In the genomic region with DNA sequence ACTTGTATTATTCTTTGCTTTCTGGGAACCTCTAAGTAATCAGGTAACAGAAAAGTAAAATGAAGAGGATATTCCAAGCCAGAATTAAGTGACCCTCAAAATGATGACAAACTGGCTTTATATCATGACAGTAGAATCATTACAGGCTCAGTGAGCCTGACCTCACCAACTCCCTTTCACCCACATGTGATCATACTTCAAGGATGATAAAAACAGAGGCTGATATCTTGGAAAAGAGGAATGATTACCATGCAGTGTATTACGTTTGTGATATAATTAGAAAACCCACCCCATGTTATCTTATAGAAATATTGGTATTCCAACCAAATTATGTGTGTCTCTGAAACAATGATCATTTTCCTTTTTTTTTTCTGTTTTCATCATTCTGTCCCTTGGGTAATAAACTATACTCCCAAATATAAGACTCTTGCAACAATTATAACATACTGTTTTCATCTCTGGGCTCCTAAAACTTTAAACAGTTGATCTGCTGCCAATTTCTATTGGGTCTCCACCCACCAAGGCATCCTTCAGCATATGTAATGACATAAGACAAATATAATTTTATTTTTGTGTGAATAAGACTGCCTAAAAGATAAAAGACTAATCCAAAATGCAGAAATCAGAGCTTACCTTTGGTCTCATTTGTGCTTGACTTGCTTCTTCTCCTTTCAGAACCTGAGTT, we compare ENCODE assay signal across 20 cellular contexts.
DNase-seq lines count a peak whose midpoint lies in the region; FAIRE-seq and TF ChIP-seq lines count a peak whose summit lies in the region.
"Had no signal": no experiment of that assay in that cellular context is flagged by ENCODE, and none has a peak within 500 bp of the region (broad histone marks: within the 10 kb centered on the region; RNA-seq: fewer than 3 reads in every experiment).

No MANE protein-coding gene starts in this region.

- no peak for TF ChIP-seq CTCF in left ventricle myocardium inferior (IDR thresholded peaks at IDR 0.05; ENCODE audit: borderline replicate concordance)
- TF ChIP-seq CTCF in neural crest cell (conservative IDR thresholded peaks at IDR 0.05): no peak
- no peak for TF ChIP-seq CTCF in vagina (IDR thresholded peaks at IDR 0.05)

- no peak for FAIRE-seq in urothelium cell line (lab: Jason Lieb, UNC)
- FAIRE-seq: colon had no signal

- no peaks in the 10 kb centered on the region for H3K9me3 Mint-ChIP-seq in neural crest cell
- H3K9me3 Mint-ChIP-seq: activated T-helper 1 cell treated with anti-CD3 and anti-CD28 coated beads, Interleukin-12 subunit alpha, Interleukin-12 subunit beta, Interleukin-2, Interleukin-4 antibody, amounts not matched to agents 30 ng/mL and 10 ng/mL and 1 ng/mL, durations not matched to agents 14 hours and 24 hours and 36 hours; CD4-positive, CD25-positive, alpha-beta regulatory T cell; type B pancreatic cell had no signal

- H3K36me3 ChIP-seq in left ventricle myocardium inferior (peaks cover 68% of the 10 kb centered on the region), vagina (peaks cover 0 to 64% of the 10 kb centered on the region in 2 donors)

- H3K36me3 Mint-ChIP-seq in neural crest cell (ENCODE audit: low read depth): peaks cover 8% of the 10 kb centered on the region
- H3K36me3 Mint-ChIP-seq: CD4-positive, CD25-positive, alpha-beta regulatory T cell had no signal

- intact Hi-C loops in left ventricle myocardium inferior (cut with micrococcal nuclease): no loop called here
- intact Hi-C loops in cardiac septum (cut with DNase I): no loop called here
- intact Hi-C loops in vagina (cut with DNase I): no loop called here
- intact Hi-C loops in posterior vena cava (cut with DNase I): no loop called here

- H3K27me3 Mint-ChIP-seq in neural crest cell (ENCODE audit: low read depth): no peaks in the 10 kb centered on the region
- H3K27me3 Mint-ChIP-seq: CD4-positive, CD25-positive, alpha-beta regulatory T cell; type B pancreatic cell had no signal

- peaks cover 74% of the 10 kb centered on the region for H3K4me1 ChIP-seq in left ventricle myocardium inferior
- H3K4me1 ChIP-seq in vagina: peaks cover 64% of the 10 kb centered on the region

- H3K27ac ChIP-seq in left ventricle myocardium inferior (replicated peaks) (peak overlapping the region; percentile 59), vagina (peak overlapping the region; percentile 81)
- H3K27ac ChIP-seq: VCaP had no signal

- peaks cover 16% of the 10 kb centered on the region for H3K4me1 Mint-ChIP-seq in neural crest cell
- H3K4me1 Mint-ChIP-seq: CD4-positive, CD25-positive, alpha-beta regulatory T cell had no signal

- TF ChIP-seq POLR2A in erythroblast (IDR thresholded peaks at IDR 0.05; ENCODE audit: low read length): no peak
- TF ChIP-seq POLR2A in vagina (IDR thresholded peaks at IDR 0.05): no peak

- H3K27me3 ChIP-seq in left ventricle myocardium inferior (ENCODE audit: low read depth) (no peaks in the 10 kb centered on the region), vagina (no peaks in the 10 kb centered on the region)

- H3K4me3 ChIP-seq in left ventricle myocardium inferior (no peak overlapping the region), vagina (no peak overlapping the region)
- H3K4me3 ChIP-seq: skin epidermis had no signal

- no peak overlapping the region for H3K27ac Mint-ChIP-seq in neural crest cell (ENCODE audit: unreplicated experiment)
- H3K27ac Mint-ChIP-seq: activated T-helper 1 cell treated with anti-CD3 and anti-CD28 coated beads, Interleukin-12 subunit alpha, Interleukin-12 subunit beta, Interleukin-2, Interleukin-4 antibody, amounts not matched to agents 30 ng/mL and 10 ng/mL and 1 ng/mL, durations not matched to agents 14 hours and 24 hours and 36 hours; CD4-positive, CD25-positive, alpha-beta regulatory T cell; type B pancreatic cell had no signal

- peak overlapping the region; percentile 31 for H3K4me3 Mint-ChIP-seq in neural crest cell
- H3K4me3 Mint-ChIP-seq: activated T-helper 1 cell treated with anti-CD3 and anti-CD28 coated beads, Interleukin-12 subunit alpha, Interleukin-12 subunit beta, Interleukin-2, Interleukin-4 antibody, amounts not matched to agents 30 ng/mL and 10 ng/mL and 1 ng/mL, durations not matched to agents 14 hours and 24 hours and 36 hours; CD4-positive, CD25-positive, alpha-beta regulatory T cell; type B pancreatic cell had no signal

- DNase-seq in left ventricle myocardium inferior: no peak
- no peak for DNase-seq in cardiac septum (ENCODE audit: low spot score)
- peak; percentile 25 to 44 for DNase-seq in erythroblast (lab: John Stamatoyannopoulos, UW)
- DNase-seq in neural crest cell (ENCODE audit: low read depth, low spot score): no peak
- DNase-seq in vagina (ENCODE audit: extremely low spot score in 2 of 2): no peak
- no peak for DNase-seq in EL
- no peak for DNase-seq in urothelium cell line (ENCODE audit: low spot score)
- no peak for DNase-seq in posterior vena cava (ENCODE audit: low spot score)
- DNase-seq: CD4-positive, CD25-positive, alpha-beta regulatory T cell; DMS53; hippocampal formation; midbrain; NCI-H2081; NCI-H526 treated with DMSO at 0.1 percent for 48 hours; nucleus accumbens had no signal

- H3K9me3 ChIP-seq in left ventricle myocardium inferior (replicated peaks): no peaks in the 10 kb centered on the region
- H3K9me3 ChIP-seq in vagina: no peaks in the 10 kb centered on the region

Comparison
In these comparisons a context has a peak if more than half of its experiments do, and no peak if none do; other contexts are left out.
1. DNase-seq: peak in erythroblast (2 of 2); none in left ventricle myocardium inferior (single experiment), cardiac septum (single experiment), neural crest cell (single experiment), vagina (0 of 2), EL (single experiment), urothelium cell line (single experiment) and posterior vena cava (single experiment).